Comparison of ENCODE assay signal across 1 cellular context in the genomic region with DNA sequence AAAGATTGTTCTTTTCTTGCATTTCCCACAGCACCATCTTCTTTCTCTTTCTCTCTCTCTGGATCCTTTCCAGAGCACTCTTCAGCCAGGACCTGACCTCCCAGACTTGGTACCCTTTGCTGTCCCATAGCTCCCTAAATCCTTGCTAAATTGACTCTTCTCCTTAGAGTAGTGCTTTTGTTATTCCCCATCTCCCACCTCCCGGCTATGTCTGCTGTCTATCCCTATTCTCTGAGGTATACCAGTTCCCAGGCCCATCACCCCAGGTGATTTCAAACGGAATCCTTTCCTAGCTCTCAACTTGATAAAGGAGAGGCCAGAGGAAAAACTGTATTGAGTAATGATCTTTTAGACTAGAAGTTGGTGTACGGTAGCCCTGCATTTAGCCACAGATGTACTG.
TF ChIP-seq lines count a peak whose summit lies in the region.

No MANE protein-coding gene starts in this region.

TF ChIP-seq in GM23338, 12 proteins besides CTCF, POLR2A, EP300 and RAD21:
- no peak for TF ChIP-seq ZNF114 (CRISPR knock-in tag; IDR thresholded peaks at IDR 0.05)
- no peak for TF ChIP-seq NANOG (IDR thresholded peaks at IDR 0.05; ENCODE audit: borderline replicate concordance)
- TF ChIP-seq CREB1 (CRISPR knock-in tag; IDR thresholded peaks at IDR 0.05; ENCODE audit: low read depth) = no peak
- no peak for TF ChIP-seq ZNF462 (CRISPR knock-in tag; IDR thresholded peaks at IDR 0.05)
- no peak for TF ChIP-seq STAT1 (IDR thresholded peaks at IDR 0.05; ENCODE audit: unreplicated experiment)
- no peak for TF ChIP-seq ETS1 (IDR thresholded peaks at IDR 0.05)
- no peak for TF ChIP-seq EZH2 (IDR thresholded peaks at IDR 0.05; ENCODE audit: low read depth, unreplicated experiment)
- no peak for TF ChIP-seq JUNB (IDR thresholded peaks at IDR 0.05; ENCODE audit: unreplicated experiment)
- TF ChIP-seq REST (IDR thresholded peaks at IDR 0.05; ENCODE audit: unreplicated experiment) = no peak
- no peak for TF ChIP-seq POLR2AphosphoS5 (IDR thresholded peaks at IDR 0.05; ENCODE audit: low read depth)
- no peak for TF ChIP-seq EZH2phosphoT487 (IDR thresholded peaks at IDR 0.05; ENCODE audit: unreplicated experiment)
- no peak for TF ChIP-seq ZNF331 (CRISPR knock-in tag; IDR thresholded peaks at IDR 0.05; ENCODE audit: low read depth)
